ENCODE assay signal across 2 cellular contexts in the genomic region with DNA sequence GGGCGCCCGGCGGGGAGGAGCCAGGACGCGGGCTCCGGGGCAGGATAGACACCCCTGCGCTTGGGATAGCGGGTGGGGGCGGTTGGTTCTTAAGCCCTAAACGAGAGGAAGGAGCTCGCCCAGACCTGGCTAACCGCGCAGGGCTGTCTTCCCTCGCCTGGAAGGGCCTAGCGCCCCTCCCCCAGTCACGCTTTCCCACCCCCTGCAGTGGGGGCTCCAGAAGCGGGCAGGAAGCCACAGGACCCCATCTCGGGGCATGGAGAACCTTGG.
TF ChIP-seq lines count a peak whose summit lies in the region.

No MANE protein-coding gene starts in this region.

TF ChIP-seq in HCT116, 20 proteins besides CTCF, POLR2A, EP300 and RAD21:
- no peak for TF ChIP-seq ELF1 (IDR thresholded peaks at IDR 0.05; ENCODE audit: borderline replicate concordance, low read depth)
- TF ChIP-seq SIN3A (IDR thresholded peaks at IDR 0.05; ENCODE audit: low read depth) = no peak
- TF ChIP-seq POLR2AphosphoS5 (IDR thresholded peaks at IDR 0.05; ENCODE audit: low read depth, low read length) = no peak
- TF ChIP-seq, protein P1, sequence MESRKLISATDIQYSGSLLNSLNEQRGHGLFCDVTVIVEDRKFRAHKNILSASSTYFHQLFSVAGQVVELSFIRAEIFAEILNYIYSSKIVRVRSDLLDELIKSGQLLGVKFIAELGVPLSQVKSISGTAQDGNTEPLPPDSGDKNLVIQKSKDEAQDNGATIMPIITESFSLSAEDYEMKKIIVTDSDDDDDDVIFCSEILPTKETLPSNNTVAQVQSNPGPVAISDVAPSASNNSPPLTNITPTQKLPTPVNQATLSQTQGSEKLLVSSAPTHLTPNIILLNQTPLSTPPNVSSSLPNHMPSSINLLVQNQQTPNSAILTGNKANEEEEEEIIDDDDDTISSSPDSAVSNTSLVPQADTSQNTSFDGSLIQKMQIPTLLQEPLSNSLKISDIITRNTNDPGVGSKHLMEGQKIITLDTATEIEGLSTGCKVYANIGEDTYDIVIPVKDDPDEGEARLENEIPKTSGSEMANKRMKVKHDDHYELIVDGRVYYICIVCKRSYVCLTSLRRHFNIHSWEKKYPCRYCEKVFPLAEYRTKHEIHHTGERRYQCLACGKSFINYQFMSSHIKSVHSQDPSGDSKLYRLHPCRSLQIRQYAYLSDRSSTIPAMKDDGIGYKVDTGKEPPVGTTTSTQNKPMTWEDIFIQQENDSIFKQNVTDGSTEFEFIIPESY (IDR thresholded peaks at IDR 0.05; ENCODE audit: extremely low read depth, insufficient replicate concordance, low read length) = no peak
- no peak for TF ChIP-seq TCF7L2 (IDR thresholded peaks at IDR 0.05; ENCODE audit: borderline replicate concordance, extremely low read depth, insufficient read depth, insufficient read length)
- TF ChIP-seq SP1 (IDR thresholded peaks at IDR 0.05; ENCODE audit: low read depth) = no peak
- TF ChIP-seq, protein P2, sequence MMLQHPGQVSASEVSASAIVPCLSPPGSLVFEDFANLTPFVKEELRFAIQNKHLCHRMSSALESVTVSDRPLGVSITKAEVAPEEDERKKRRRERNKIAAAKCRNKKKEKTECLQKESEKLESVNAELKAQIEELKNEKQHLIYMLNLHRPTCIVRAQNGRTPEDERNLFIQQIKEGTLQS (IDR thresholded peaks at IDR 0.05) = no peak
- no peak for TF ChIP-seq EGR1 (IDR thresholded peaks at IDR 0.05; ENCODE audit: low read depth)
- TF ChIP-seq REST (IDR thresholded peaks at IDR 0.05; ENCODE audit: low read depth) = no peak
- TF ChIP-seq EZH2phosphoT487 (IDR thresholded peaks at IDR 0.05; ENCODE audit: borderline replicate concordance) = no peak
- no peak for TF ChIP-seq CEBPB (IDR thresholded peaks at IDR 0.05; ENCODE audit: low read depth)
- TF ChIP-seq FOSL1 (IDR thresholded peaks at IDR 0.05; ENCODE audit: low read depth) = no peak
- TF ChIP-seq CBX3 (IDR thresholded peaks at IDR 0.05; ENCODE audit: low read depth) = no peak
- no peak for TF ChIP-seq ZFX (IDR thresholded peaks at IDR 0.05)
- TF ChIP-seq ZNF274 (IDR thresholded peaks at IDR 0.05; ENCODE audit: low read depth, low read length) = no peak
- no peak for TF ChIP-seq EZH2 (IDR thresholded peaks at IDR 0.05)
- TF ChIP-seq YY1 (IDR thresholded peaks at IDR 0.05; ENCODE audit: extremely low read depth, insufficient replicate concordance, low read depth, low read length) = no peak
- TF ChIP-seq, protein P3, sequence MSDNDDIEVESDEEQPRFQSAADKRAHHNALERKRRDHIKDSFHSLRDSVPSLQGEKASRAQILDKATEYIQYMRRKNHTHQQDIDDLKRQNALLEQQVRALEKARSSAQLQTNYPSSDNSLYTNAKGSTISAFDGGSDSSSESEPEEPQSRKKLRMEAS (IDR thresholded peaks at IDR 0.05) = no peak
- no peak for TF ChIP-seq JUND (IDR thresholded peaks at IDR 0.05)
- no peak for TF ChIP-seq SRF (IDR thresholded peaks at IDR 0.05; ENCODE audit: low read depth)

TF ChIP-seq in K562, 482 proteins besides CTCF, POLR2A, EP300 and RAD21:
- TF ChIP-seq NRF1 (conservative IDR thresholded peaks at IDR 0.05 in 1 of 2, IDR thresholded peaks at IDR 0.05 in 1 of 2) = 0 out of 4 replicates have a peak, but pooled peaks of 1 of the 2 experiments have one; percentile 32
- TF ChIP-seq MEIS2 (IDR thresholded peaks at IDR 0.05; ENCODE audit: partially characterized antibody) = no peak
- no peak for TF ChIP-seq SMARCB1 (IDR thresholded peaks at IDR 0.05; ENCODE audit: insufficient read length, low read depth)
- TF ChIP-seq, protein P4, sequence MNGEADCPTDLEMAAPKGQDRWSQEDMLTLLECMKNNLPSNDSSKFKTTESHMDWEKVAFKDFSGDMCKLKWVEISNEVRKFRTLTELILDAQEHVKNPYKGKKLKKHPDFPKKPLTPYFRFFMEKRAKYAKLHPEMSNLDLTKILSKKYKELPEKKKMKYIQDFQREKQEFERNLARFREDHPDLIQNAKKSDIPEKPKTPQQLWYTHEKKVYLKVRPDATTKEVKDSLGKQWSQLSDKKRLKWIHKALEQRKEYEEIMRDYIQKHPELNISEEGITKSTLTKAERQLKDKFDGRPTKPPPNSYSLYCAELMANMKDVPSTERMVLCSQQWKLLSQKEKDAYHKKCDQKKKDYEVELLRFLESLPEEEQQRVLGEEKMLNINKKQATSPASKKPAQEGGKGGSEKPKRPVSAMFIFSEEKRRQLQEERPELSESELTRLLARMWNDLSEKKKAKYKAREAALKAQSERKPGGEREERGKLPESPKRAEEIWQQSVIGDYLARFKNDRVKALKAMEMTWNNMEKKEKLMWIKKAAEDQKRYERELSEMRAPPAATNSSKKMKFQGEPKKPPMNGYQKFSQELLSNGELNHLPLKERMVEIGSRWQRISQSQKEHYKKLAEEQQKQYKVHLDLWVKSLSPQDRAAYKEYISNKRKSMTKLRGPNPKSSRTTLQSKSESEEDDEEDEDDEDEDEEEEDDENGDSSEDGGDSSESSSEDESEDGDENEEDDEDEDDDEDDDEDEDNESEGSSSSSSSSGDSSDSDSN (IDR thresholded peaks at IDR 0.05; ENCODE audit: borderline replicate concordance in 1 of 2, low read depth in 2 of 2, low read length in 2 of 2) = no peak
- no peak for TF ChIP-seq TCF7 (IDR thresholded peaks at IDR 0.05; ENCODE audit: borderline replicate concordance)
- TF ChIP-seq NFIC (IDR thresholded peaks at IDR 0.05) = no peak
- TF ChIP-seq YBX1 (IDR thresholded peaks at IDR 0.05) = no peak
- no peak for TF ChIP-seq NEUROD1 (IDR thresholded peaks at IDR 0.05; ENCODE audit: borderline replicate concordance, low read depth, low read length, partially characterized antibody)
- TF ChIP-seq, protein P5, sequence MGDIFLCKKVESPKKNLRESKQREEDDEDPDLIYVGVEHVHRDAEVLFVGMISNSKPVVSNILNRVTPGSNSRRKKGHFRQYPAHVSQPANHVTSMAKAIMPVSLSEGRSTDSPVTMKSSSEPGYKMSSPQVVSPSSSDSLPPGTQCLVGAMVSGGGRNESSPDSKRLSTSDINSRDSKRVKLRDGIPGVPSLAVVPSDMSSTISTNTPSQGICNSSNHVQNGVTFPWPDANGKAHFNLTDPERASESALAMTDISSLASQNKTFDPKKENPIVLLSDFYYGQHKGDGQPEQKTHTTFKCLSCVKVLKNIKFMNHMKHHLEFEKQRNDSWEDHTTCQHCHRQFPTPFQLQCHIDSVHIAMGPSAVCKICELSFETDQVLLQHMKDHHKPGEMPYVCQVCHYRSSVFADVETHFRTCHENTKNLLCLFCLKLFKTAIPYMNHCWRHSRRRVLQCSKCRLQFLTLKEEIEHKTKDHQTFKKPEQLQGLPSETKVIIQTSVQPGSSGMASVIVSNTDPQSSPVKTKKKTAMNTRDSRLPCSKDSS (IDR thresholded peaks at IDR 0.05; ENCODE audit: low read depth, partially characterized antibody) = no peak
- TF ChIP-seq ZNF282 (CRISPR knock-in tag; IDR thresholded peaks at IDR 0.05) = no peak
- 0 out of 2 replicates have a peak, but pooled peaks have one; percentile 2 for TF ChIP-seq LCOR (CRISPR knock-in tag; IDR thresholded peaks at IDR 0.05)
- peak; percentile 8 for TF ChIP-seq PCBP1 (IDR thresholded peaks at IDR 0.05; ENCODE audit: low read depth, low read length, poor library complexity, severe bottlenecking)
- no peak for TF ChIP-seq POU5F1 (IDR thresholded peaks at IDR 0.05; ENCODE audit: borderline replicate concordance, low read depth, low read length, partially characterized antibody)
TF ChIP-seq in K562: peak in this region for 3.
